Comparison of ENCODE assay signal across 14 cellular contexts in the genomic region with DNA sequence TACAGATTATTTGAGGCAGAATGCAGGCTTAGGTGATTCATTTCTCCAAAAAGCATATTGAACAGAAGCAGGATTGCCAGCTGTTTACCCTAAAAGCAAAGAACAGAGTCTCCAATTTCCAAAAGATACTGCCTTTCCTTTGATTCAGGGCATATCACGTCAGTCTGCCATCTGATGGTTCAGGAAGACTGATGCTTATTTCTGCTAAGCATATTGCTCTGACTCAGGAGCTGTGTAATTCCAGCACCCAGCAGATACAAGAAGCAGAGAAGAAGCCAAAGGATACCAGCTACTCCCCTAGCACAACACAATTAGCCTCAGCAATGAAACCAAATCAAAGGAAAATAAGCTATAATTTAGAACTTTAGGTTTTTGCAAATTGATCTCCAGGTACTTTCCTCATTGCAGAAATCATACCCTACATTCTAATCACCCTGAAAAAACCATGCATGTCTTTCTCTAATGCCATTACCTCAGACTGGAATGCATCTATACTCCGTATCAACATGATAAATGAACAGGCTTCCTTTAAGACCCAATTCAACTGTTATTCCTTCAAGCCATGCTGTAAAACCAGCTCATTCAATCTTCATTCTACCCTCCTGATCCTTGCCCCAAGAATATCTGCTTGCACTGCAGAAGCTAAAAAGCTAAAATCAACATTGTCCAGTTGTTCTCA. TPM values are rescaled to one million over a fixed set of nuclear protein-coding genes. Genes with fewer than 3 reads are reported as not detected.
DNase-seq lines count a peak whose midpoint lies in the region; TF ChIP-seq lines count a peak whose summit lies in the region.
"Had no signal": no experiment of that assay in that cellular context is flagged by ENCODE, and none has a peak within 500 bp of the region (broad histone marks: within the 10 kb centered on the region; RNA-seq: fewer than 3 reads in every experiment).

No MANE protein-coding gene starts in this region.

- H3K4me1 ChIP-seq in GM23248 (ENCODE audit: insufficient read depth) = peaks cover 6% of the 10 kb centered on the region; the same call in 1 of the 2 replicates
- H3K4me1 ChIP-seq in neuronal stem cell (ENCODE audit: control insufficient read depth in 2 of 2, insufficient read depth in 1 of 2, low read depth in 1 of 2, low read length in 2 of 2) = peaks cover 0 to 4% of the 10 kb centered on the region in 2 donors
- H3K4me1 ChIP-seq: SJSA1 had no signal

- WGBS in GM23248 (ENCODE audit: low coverage in 1 of 2, low lambda C conversion rate in 2 of 2, missing lambda C conversion rate in 2 of 2), 2 experiments = 83 to 84% methylated on average over 2 of the region's 2 CpGs
- no CpG with 5 or more reads among the region's 2 CpGs for WGBS in neuronal stem cell (ENCODE audit: extremely low coverage in 2 of 2, insufficient read length in 2 of 2, insufficient replicate concordance in 1 of 2), 2 donors

- H3K14ac ChIP-seq in neuronal stem cell (ENCODE audit: low read length) = no peak overlapping the region

- DNase-seq in AG20443 (ENCODE audit: low spot score) (peak; percentile 39), GM23248 (peak; percentile 52), left kidney (ENCODE audit: low read depth, low spot score) (peak; percentile 6), neuronal stem cell (ENCODE audit: low spot score) (no peak), osteocyte (ENCODE audit: extremely low spot score, unreplicated experiment) (no peak), NCI-H2107 treated with DMSO at 0.1 percent for 48 hours (lab: John Stamatoyannopoulos, UW; ENCODE audit: unreplicated experiment) (no peak)
- no peak for DNase-seq in NK-92 treated with Interleukin-12 subunit alpha and Interleukin-12 subunit beta, amount 100 ng/mL, for 24 hours (lab: John Stamatoyannopoulos, UW)
- DNase-seq: GOT3; NCI-H146; occipital lobe; stimulated activated CD4-positive, alpha-beta T cell treated with anti-CD3 and anti-CD28 coated beads, Interleukin-4, amount 100 ng/mL, for 24 hours had no signal

- H3K27me3 Mint-ChIP-seq in osteocyte (ENCODE audit: unreplicated experiment) = no peaks in the 10 kb centered on the region

- H3K23ac ChIP-seq in neuronal stem cell (ENCODE audit: low read depth, low read length, poor library complexity) = no peak overlapping the region

- H3K18ac ChIP-seq in neuronal stem cell (ENCODE audit: low read length) = no peak overlapping the region

- no peak for TF ChIP-seq CTCF in osteocyte (IDR thresholded peaks at IDR 0.05)

- no peak overlapping the region for H2AFZ ChIP-seq in GM23248
- H2AFZ ChIP-seq in neuronal stem cell (ENCODE audit: low read length) = no peak overlapping the region

- no peak overlapping the region for H3K4me3 ChIP-seq in GM23248
- no peak overlapping the region for H3K4me3 ChIP-seq in neuronal stem cell (ENCODE audit: low read length in 2 of 2)
- H3K4me3 ChIP-seq: coronary artery, SJSA1 had no signal

- H3K27ac ChIP-seq in GM23248 (no peak overlapping the region), angular gyrus (ENCODE audit: low read depth, low read length) (peak overlapping the region; percentile 66), neuronal stem cell (replicated peaks; ENCODE audit: low read length) (no peak overlapping the region)
- H3K27ac ChIP-seq: coronary artery, SJSA1 had no signal

- no peaks in the 10 kb centered on the region for H3K27me3 ChIP-seq in GM23248 (replicated peaks; ENCODE audit: insufficient read depth)
- H3K27me3 ChIP-seq in neuronal stem cell (ENCODE audit: control insufficient read depth in 3 of 3, insufficient read depth in 3 of 3, low read depth in 1 of 3, low read length in 3 of 3) = no peaks in the 10 kb centered on the region
- H3K27me3 ChIP-seq: SJSA1 had no signal

- H3K4me3 Mint-ChIP-seq in osteocyte (ENCODE audit: unreplicated experiment) = no peak overlapping the region

- H2BK120ac ChIP-seq in neuronal stem cell (ENCODE audit: low read depth, low read length) = no peak overlapping the region

- peaks cover 100% of the 10 kb centered on the region for H3K79me2 ChIP-seq in GM23248 (ENCODE audit: insufficient read depth)

- H3K4me1 Mint-ChIP-seq in osteocyte (ENCODE audit: unreplicated experiment) = peaks cover 11% of the 10 kb centered on the region

- H2AK5ac ChIP-seq in neuronal stem cell (ENCODE audit: low read depth, low read length) = no peak overlapping the region

- H3K9ac ChIP-seq in GM23248 (no peak overlapping the region), neuronal stem cell (ENCODE audit: low read depth, low read length, poor library complexity) (no peak overlapping the region)

- no peak overlapping the region for H2BK5ac ChIP-seq in neuronal stem cell (ENCODE audit: low read length)

- no peak overlapping the region for H3K4ac ChIP-seq in neuronal stem cell (ENCODE audit: low read length)

- peaks cover 27% of the 10 kb centered on the region for H4K20me1 ChIP-seq in GM23248 (ENCODE audit: insufficient read depth)

- in situ Hi-C loops in GM23248 (cut with MboI) = no loop called here

- H3F3A ChIP-seq in GM23248 (ENCODE audit: insufficient read depth) = no peaks in the 10 kb centered on the region

- no peak overlapping the region for H2BK12ac ChIP-seq in neuronal stem cell (ENCODE audit: low read length)

- H3K27ac Mint-ChIP-seq in osteocyte (ENCODE audit: unreplicated experiment) = no peak overlapping the region

- H3K9me3 ChIP-seq in GM23248 (ENCODE audit: low read depth) = no peaks in the 10 kb centered on the region
- no peaks in the 10 kb centered on the region for H3K9me3 ChIP-seq in neuronal stem cell (replicated peaks in 1 of 2; ENCODE audit: control insufficient read depth in 2 of 2, insufficient read depth in 1 of 2, low read depth in 1 of 2, low read length in 2 of 2)
- H3K9me3 ChIP-seq: SJSA1 had no signal

- H3K36me3 Mint-ChIP-seq in osteocyte (ENCODE audit: unreplicated experiment) = peaks cover 3% of the 10 kb centered on the region

- no peaks in the 10 kb centered on the region for H3K9me2 ChIP-seq in GM23248 (ENCODE audit: insufficient read depth)

- H2BK15ac ChIP-seq in neuronal stem cell (ENCODE audit: low read length) = no peak overlapping the region

- no peak overlapping the region for H4K8ac ChIP-seq in neuronal stem cell (ENCODE audit: low read depth, low read length)

- H3K9me3 Mint-ChIP-seq in osteocyte (ENCODE audit: unreplicated experiment) = no peaks in the 10 kb centered on the region

- peaks cover 4% of the 10 kb centered on the region for H3K79me1 ChIP-seq in neuronal stem cell (ENCODE audit: low read depth, low read length)

- no peak overlapping the region for H4K91ac ChIP-seq in neuronal stem cell (ENCODE audit: low read depth, low read length, poor library complexity)

- H3K36me3 ChIP-seq in GM23248 (ENCODE audit: low read depth) (no peaks in the 10 kb centered on the region), neuronal stem cell (replicated peaks in 1 of 2; ENCODE audit: control insufficient read depth in 2 of 2, insufficient read depth in 2 of 2, low read length in 2 of 2) (no peaks in the 10 kb centered on the region)
- H3K36me3 ChIP-seq: SJSA1 had no signal

- H3K4me2 ChIP-seq in GM23248 (ENCODE audit: unreplicated experiment) (no peak overlapping the region), neuronal stem cell (ENCODE audit: insufficient read depth, low read length, poor library complexity, severe bottlenecking) (no peak overlapping the region)

RNA-seq across cellular contexts. Expression of a gene that starts 55.1 kb away (rescaled TPM):
- 60.3 and 68.2 TPM in 2 replicates for total RNA-seq in GM23248 (2014; rRNA removed; shearing (Covaris generic))
- polyA plus RNA-seq in GM23248 (2016; fragmentation: Nextera tagmentation; extraction: Ambion mirVana) = 74.6 and 79.0 TPM in 2 replicates
- 26.7 TPM for polyA plus RNA-seq in neuronal stem cell (2013, experiment 1 of 2)
- polyA plus RNA-seq in neuronal stem cell (2013, experiment 2 of 2) = 26.6 TPM
- 62.2 and 64.1 TPM in 2 replicates for total RNA-seq in osteocyte

Comparison
In these comparisons a context has a peak if more than half of its experiments do, and no peak if none do; other contexts are left out.
1. DNase-seq: peak in AG20443 (single experiment), GM23248 (single experiment) and left kidney (single experiment); none in NK-92 treated with Interleukin-12 subunit alpha and Interleukin-12 subunit beta, amount 100 ng/mL, for 24 hours (single experiment), neuronal stem cell (single experiment), osteocyte (single experiment) and NCI-H2107 treated with DMSO at 0.1 percent for 48 hours (single experiment).